Comparison of ENCODE assay signal across 15 cellular contexts in genomic region chr3:20256144-20256543, GRCh38.
DNase-seq lines count a peak whose midpoint lies in the region; ATAC-seq and TF ChIP-seq lines count a peak whose summit lies in the region.
"Had no signal": no experiment of that assay in that cellular context is flagged by ENCODE, and none has a peak within 500 bp of the region (broad histone marks: within the 10 kb centered on the region; RNA-seq: fewer than 3 reads in every experiment).

No MANE protein-coding gene starts in this region.

- H3K9ac ChIP-seq in PC-3 (ENCODE audit: low read length): no peak overlapping the region

- DNase-seq in left ventricle myocardium inferior (no peak), right atrium auricular region (ENCODE audit: low spot score) (no peak), PC-3 (peak; percentile 51), thoracic aorta (ENCODE audit: low spot score) (no peak), NCI-H524 treated with DMSO at 0.1 percent for 48 hours (lab: John Stamatoyannopoulos, UW) (no peak), esophagus muscularis mucosa (ENCODE audit: extremely low spot score) (no peak)
- DNase-seq: activated CD4-positive, alpha-beta T cell treated with anti-CD3 and anti-CD28 coated beads, Interleukin-2, amount 10 ng/mL, durations not matched to agents 24 days and 14 days; activated naive CD4-positive, alpha-beta T cell treated with anti-CD3 and anti-CD28 coated beads, Interleukin-2, amount 10 ng/mL, durations not matched to agents 7 days and 5 days; DND-41; effector memory CD4-positive, alpha-beta T cell; spleen; stimulated activated naive CD4-positive, alpha-beta T cell had no signal

- TF ChIP-seq POLR2A in esophagus muscularis mucosa (IDR thresholded peaks at IDR 0.05; ENCODE audit: low read depth): no peak

- H3K27me3 ChIP-seq in left ventricle myocardium inferior (ENCODE audit: low read depth): no peaks in the 10 kb centered on the region
- H3K27me3 ChIP-seq in right atrium auricular region: no peaks in the 10 kb centered on the region
- H3K27me3 ChIP-seq in PC-3 (ENCODE audit: low read length): no peaks in the 10 kb centered on the region
- no peaks in the 10 kb centered on the region for H3K27me3 ChIP-seq in thoracic aorta (replicated peaks; ENCODE audit: insufficient read depth)
- H3K27me3 ChIP-seq in esophagus muscularis mucosa: no peaks in the 10 kb centered on the region
- H3K27me3 ChIP-seq: SJSA1, spleen had no signal

- no peaks in the 10 kb centered on the region for H3F3A ChIP-seq in PC-3 (ENCODE audit: low read length, unreplicated experiment)

- no peaks in the 10 kb centered on the region for H4K20me1 ChIP-seq in PC-3 (ENCODE audit: low read length)

- CTCF ChIA-PET in PC-3 (lab: Charles Lee): no interaction called here

- no TSS peak for BruUV-seq in PC-3 (replicated peaks; lab: Mats Ljungman, UMichigan)

- no peak for TF ChIP-seq CTCF in left ventricle myocardium inferior (IDR thresholded peaks at IDR 0.05; ENCODE audit: borderline replicate concordance)
- no peak for TF ChIP-seq CTCF in right atrium auricular region (IDR thresholded peaks at IDR 0.05)
- no peak for TF ChIP-seq CTCF in PC-3 (conservative IDR thresholded peaks at IDR 0.05; ENCODE audit: low read depth, low read length)
- no peak for TF ChIP-seq CTCF in thoracic aorta (IDR thresholded peaks at IDR 0.05)
- TF ChIP-seq CTCF in esophagus muscularis mucosa (IDR thresholded peaks at IDR 0.05): no peak

- peaks cover 6% of the 10 kb centered on the region for H3K4me1 ChIP-seq in left ventricle myocardium inferior
- H3K4me1 ChIP-seq in right atrium auricular region: no peaks in the 10 kb centered on the region
- peaks cover 8% of the 10 kb centered on the region; the same call in 1 of the 2 replicates for H3K4me1 ChIP-seq in PC-3 (ENCODE audit: insufficient read depth, low read length)
- H3K4me1 ChIP-seq in thoracic aorta (ENCODE audit: control insufficient read depth in 1 of 2, low read depth in 2 of 2): peaks cover 14 to 29% of the 10 kb centered on the region in 2 donors
- H3K4me1 ChIP-seq in esophagus muscularis mucosa: peaks cover 0 to 4% (median 0%) of the 10 kb centered on the region in 4 donors
- H3K4me1 ChIP-seq: SJSA1, spleen had no signal

- H3K36me3 ChIP-seq in left ventricle myocardium inferior: no peaks in the 10 kb centered on the region
- no peaks in the 10 kb centered on the region for H3K36me3 ChIP-seq in right atrium auricular region
- no peaks in the 10 kb centered on the region for H3K36me3 ChIP-seq in PC-3 (ENCODE audit: low read depth, low read length)
- H3K36me3 ChIP-seq in thoracic aorta: no peaks in the 10 kb centered on the region
- H3K36me3 ChIP-seq in esophagus muscularis mucosa: no peaks in the 10 kb centered on the region
- H3K36me3 ChIP-seq: SJSA1, spleen had no signal

- no peak for TF ChIP-seq EP300 in esophagus muscularis mucosa (IDR thresholded peaks at IDR 0.05)

- H3K4me2 ChIP-seq in PC-3 (ENCODE audit: low read length): peak overlapping the region; percentile 21; the same call in 1 of the 2 replicates

- H3K79me2 ChIP-seq in PC-3 (ENCODE audit: low read length): no peaks in the 10 kb centered on the region

- H3K9me3 ChIP-seq in left ventricle myocardium inferior (replicated peaks) (no peaks in the 10 kb centered on the region), right atrium auricular region (no peaks in the 10 kb centered on the region), PC-3 (ENCODE audit: low read length) (no peaks in the 10 kb centered on the region), thoracic aorta (no peaks in the 10 kb centered on the region), esophagus muscularis mucosa (no peaks in the 10 kb centered on the region)
- H3K9me3 ChIP-seq: SJSA1, spleen had no signal

- H3K4me3 ChIP-seq in left ventricle myocardium inferior (no peak overlapping the region), right atrium auricular region (no peak overlapping the region), PC-3 (ENCODE audit: low read length) (no peak overlapping the region), thoracic aorta (no peak overlapping the region), esophagus muscularis mucosa (no peak overlapping the region)
- H3K4me3 ChIP-seq: SJSA1, spleen had no signal

- H2AFZ ChIP-seq in PC-3 (ENCODE audit: low read length): 0 out of 2 replicates have a peak overlapping the region, but pooled peaks have one; percentile 19

- WGBS in esophagus muscularis mucosa: 68% methylated on average over 3 of the region's 3 CpGs

- intact Hi-C loops in left ventricle myocardium inferior (cut with micrococcal nuclease): no loop called here
- intact Hi-C loops in PC-3 (cut with micrococcal nuclease): no loop called here
- intact Hi-C loops in esophagus muscularis mucosa (cut with DNase I): no loop called here

- ATAC-seq in HG02938 (IDR thresholded peaks at IDR 0.05; ENCODE audit: unreplicated experiment): peak; percentile 88
- peak; percentile 43; the same call in 1 of the 2 replicates for ATAC-seq in PC-3
- peak; percentile 50 for ATAC-seq in thoracic aorta (ENCODE audit: insufficient number of reproducible peaks, low FRiP score, low read depth)
- ATAC-seq in HG03196 (IDR thresholded peaks at IDR 0.05; ENCODE audit: unreplicated experiment): no peak

- POLR2A ChIA-PET in PC-3 (lab: Charles Lee; ENCODE audit: unreplicated experiment): no interaction called here

- H3K27ac ChIP-seq in left ventricle myocardium inferior (replicated peaks) (peak overlapping the region; percentile 58), right atrium auricular region (no peak overlapping the region), PC-3 (ENCODE audit: low read length) (no peak overlapping the region), thoracic aorta (peak overlapping the region in 1 of 2 donors; percentile 65), esophagus muscularis mucosa (replicated peaks in 1 of 4) (no peak overlapping the region)
- H3K27ac ChIP-seq: SJSA1, spleen had no signal

- no peaks in the 10 kb centered on the region for H3K9me2 ChIP-seq in PC-3 (replicated peaks; ENCODE audit: low read length)
